3 cellular contexts compared by ENCODE assay signal in genomic region chr5:51376504-51376903, GRCh38.
TF ChIP-seq lines count a peak whose summit lies in the region.

No MANE protein-coding gene starts in this region.

TF ChIP-seq in GM23338, 12 proteins besides CTCF, POLR2A, EP300 and RAD21 (continued from another document and continues in another):
- TF ChIP-seq ZNF462 (CRISPR knock-in tag; IDR thresholded peaks at IDR 0.05) = no peak
- TF ChIP-seq EZH2 (IDR thresholded peaks at IDR 0.05; ENCODE audit: low read depth, unreplicated experiment) = no peak
- no peak for TF ChIP-seq EZH2phosphoT487 (IDR thresholded peaks at IDR 0.05; ENCODE audit: unreplicated experiment)
- TF ChIP-seq ETS1 (IDR thresholded peaks at IDR 0.05) = no peak
- TF ChIP-seq POLR2AphosphoS5 (IDR thresholded peaks at IDR 0.05; ENCODE audit: low read depth) = no peak

TF ChIP-seq in WTC11, 78 proteins besides CTCF, POLR2A, EP300 and RAD21 (continued from another document and continues in another):
- TF ChIP-seq MXD4 (CRISPR knock-in tag; IDR thresholded peaks at IDR 0.05; ENCODE audit: borderline replicate concordance) (no peak), TEAD1 (CRISPR knock-in tag; IDR thresholded peaks at IDR 0.05) (no peak), RELA (CRISPR knock-in tag; IDR thresholded peaks at IDR 0.05; ENCODE audit: borderline replicate concordance) (no peak), EMX1 (CRISPR knock-in tag; IDR thresholded peaks at IDR 0.05) (no peak), ARID4B (CRISPR knock-in tag; IDR thresholded peaks at IDR 0.05; ENCODE audit: borderline replicate concordance) (no peak), ZNF532 (CRISPR knock-in tag; IDR thresholded peaks at IDR 0.05; ENCODE audit: borderline replicate concordance) (no peak), ERG (CRISPR knock-in tag; IDR thresholded peaks at IDR 0.05) (no peak)
- TF ChIP-seq, protein P1, sequence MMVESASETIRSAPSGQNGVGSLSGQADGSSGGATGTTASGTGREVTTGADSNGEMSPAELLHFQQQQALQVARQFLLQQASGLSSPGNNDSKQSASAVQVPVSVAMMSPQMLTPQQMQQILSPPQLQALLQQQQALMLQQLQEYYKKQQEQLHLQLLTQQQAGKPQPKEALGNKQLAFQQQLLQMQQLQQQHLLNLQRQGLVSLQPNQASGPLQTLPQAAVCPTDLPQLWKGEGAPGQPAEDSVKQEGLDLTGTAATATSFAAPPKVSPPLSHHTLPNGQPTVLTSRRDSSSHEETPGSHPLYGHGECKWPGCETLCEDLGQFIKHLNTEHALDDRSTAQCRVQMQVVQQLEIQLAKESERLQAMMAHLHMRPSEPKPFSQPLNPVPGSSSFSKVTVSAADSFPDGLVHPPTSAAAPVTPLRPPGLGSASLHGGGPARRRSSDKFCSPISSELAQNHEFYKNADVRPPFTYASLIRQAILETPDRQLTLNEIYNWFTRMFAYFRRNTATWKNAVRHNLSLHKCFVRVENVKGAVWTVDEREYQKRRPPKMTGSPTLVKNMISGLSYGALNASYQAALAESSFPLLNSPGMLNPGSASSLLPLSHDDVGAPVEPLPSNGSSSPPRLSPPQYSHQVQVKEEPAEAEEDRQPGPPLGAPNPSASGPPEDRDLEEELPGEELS (CRISPR knock-in tag; IDR thresholded peaks at IDR 0.05) = no peak

TF ChIP-seq in neural cell, 6 proteins besides CTCF, POLR2A, EP300 and RAD21 (continued from another document):
- no peak for TF ChIP-seq REST (IDR thresholded peaks at IDR 0.05; ENCODE audit: borderline replicate concordance)
